ENCODE assay signal across 10 cellular contexts in genomic region chr22:50299724-50300619, GRCh38. TPM values are rescaled to one million over a fixed set of nuclear protein-coding genes. Genes with fewer than 3 reads are reported as not detected.
DNase-seq lines count a peak whose midpoint lies in the region; ATAC-seq and TF ChIP-seq lines count a peak whose summit lies in the region.
"Had no signal": no experiment of that assay in that cellular context is flagged by ENCODE, and none has a peak within 500 bp of the region (broad histone marks: within the 10 kb centered on the region; RNA-seq: fewer than 3 reads in every experiment).

No MANE protein-coding gene starts in this region.

- TF ChIP-seq CTCF in coronary artery (IDR thresholded peaks at IDR 0.05) (no peak), suprapubic skin (IDR thresholded peaks at IDR 0.05) (no peak)

- TF ChIP-seq EP300 in suprapubic skin (IDR thresholded peaks at IDR 0.05) = no peak

- ATAC-seq in left colon = peak; percentile 59
- ATAC-seq in HG03045 (IDR thresholded peaks at IDR 0.05; ENCODE audit: unreplicated experiment) = no peak
- no peak for ATAC-seq in HG02798 (IDR thresholded peaks at IDR 0.05; ENCODE audit: poor library complexity, unreplicated experiment)

- intact Hi-C loops in left colon (cut with DNase I, micrococcal nuclease) = no loop called here

- H3K27ac ChIP-seq in coronary artery (peak overlapping the region; percentile 83 to 98), suprapubic skin (peak overlapping the region; percentile 71)
- H3K27ac ChIP-seq: HL-60 had no signal

- peak overlapping the region; percentile 96 for H3K4me3 ChIP-seq in coronary artery
- peak overlapping the region; percentile 53 for H3K4me3 ChIP-seq in suprapubic skin

- WGBS in suprapubic skin = 10% methylated on average over 18 of the region's 99 CpGs

- no peaks in the 10 kb centered on the region for H3K27me3 ChIP-seq in suprapubic skin

- H3K9me3 ChIP-seq in suprapubic skin = no peaks in the 10 kb centered on the region

- no peaks in the 10 kb centered on the region for H3K36me3 ChIP-seq in suprapubic skin

- TF ChIP-seq POLR2A in suprapubic skin (IDR thresholded peaks at IDR 0.05) = no peak

- H3K4me1 ChIP-seq in suprapubic skin = peaks cover 85% of the 10 kb centered on the region

- DNase-seq in HT-29 (ENCODE audit: low spot score) (peak; percentile 52), coronary artery (ENCODE audit: low spot score) (no peak), left colon (peak; percentile 84 to 89), suprapubic skin (ENCODE audit: low spot score in 2 of 2) (no peak), mucosa of gallbladder (ENCODE audit: low spot score) (no peak), NCI-H187 treated with DMSO at 0.1 percent for 48 hours (lab: John Stamatoyannopoulos, UW) (no peak)
- DNase-seq: NCI-H524 treated with DMSO at 0.1 percent for 48 hours had no signal

RNA-seq across cellular contexts. Expression of gene PLXNB2, which starts 7.5 kb away (rescaled TPM):
- 247 and 252 TPM in 2 replicates for total RNA-seq in HT-29 (2014; rRNA removed; shearing (Covaris generic))
- total RNA-seq in left colon (100 to 1,000 TPM; 290 TPM), suprapubic skin (100 to 1,000 TPM; 117 to 231 (median 192) TPM), mucosa of gallbladder (1,246 TPM)

RNA-seq across cellular contexts. Expression of gene DENND6B, which starts 26.8 kb away (rescaled TPM):
- 4.5 and 5.2 TPM in 2 replicates for total RNA-seq in HT-29 (2014; rRNA removed; shearing (Covaris generic))
- total RNA-seq in left colon (1 to 10 TPM; 3.7 to 4.7 TPM), suprapubic skin (1 to 10 TPM; 3.3 to 5.4 (median 3.4) TPM), mucosa of gallbladder (24.9 TPM)

RNA-seq across cellular contexts. Expression of gene MAPK11, which starts 29.8 kb away (rescaled TPM):
- total RNA-seq in HT-29 (2014; rRNA removed; shearing (Covaris generic)) = 1.6 and 2.2 TPM in 2 replicates
- total RNA-seq in left colon (1 to 10 TPM; 1.2 to 1.9 TPM), suprapubic skin (1 to 10 TPM; 3.8 to 5.8 (median 4.5) TPM), mucosa of gallbladder (16.7 TPM)

RNA-seq across cellular contexts. Expression of gene MAPK12, which starts 38.5 kb away (rescaled TPM):
- 6.6 and 6.7 TPM in 2 replicates for total RNA-seq in HT-29 (2014; rRNA removed; shearing (Covaris generic))
- total RNA-seq in left colon (1 to 10 TPM; 3.0 to 3.1 TPM), suprapubic skin (1 to 10 TPM; 1.3 to 5.7 (median 3.3) TPM), mucosa of gallbladder (23.2 TPM)

RNA-seq across cellular contexts. Expression of gene PPP6R2, which starts 43.2 kb away (rescaled TPM):
- 54.1 and 56.7 TPM in 2 replicates for total RNA-seq in HT-29 (2014; rRNA removed; shearing (Covaris generic))
- total RNA-seq in left colon = 10 to 100 TPM; 44.6 to 61.0 TPM
- total RNA-seq in suprapubic skin = 10 to 100 TPM; 46.7 to 70.3 (median 64.6) TPM
- total RNA-seq in mucosa of gallbladder = 75.5 TPM

Comparison
In these comparisons a context has a peak if more than half of its experiments do, and no peak if none do; other contexts are left out.
1. DNase-seq: peak in HT-29 (single experiment) and left colon (2 of 2); none in coronary artery (single experiment), suprapubic skin (0 of 2), mucosa of gallbladder (single experiment) and NCI-H187 treated with DMSO at 0.1 percent for 48 hours (single experiment).